25 cellular contexts compared by ENCODE assay signal in the genomic region with DNA sequence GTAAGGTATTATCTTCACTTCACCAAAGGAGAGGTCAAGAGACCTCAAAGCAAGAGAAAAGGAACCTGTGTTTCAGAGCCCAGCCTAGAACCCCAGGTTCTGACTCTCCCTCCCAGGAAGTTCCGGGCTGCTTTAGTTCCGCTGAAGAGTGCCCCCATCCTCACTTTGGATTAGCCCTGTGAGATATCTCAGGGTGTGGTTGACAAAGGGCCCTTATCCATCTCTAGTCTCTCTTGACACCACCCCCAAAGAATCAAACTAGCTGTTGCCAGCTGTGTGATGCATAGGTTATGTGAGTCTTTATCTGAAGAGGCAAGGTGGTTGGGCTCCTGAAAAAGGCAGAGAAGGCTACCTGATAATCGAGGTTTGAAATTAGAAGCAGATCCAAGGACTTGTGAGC. TPM values are rescaled to one million over a fixed set of nuclear protein-coding genes. Genes with fewer than 3 reads are reported as not detected.
"Had no signal": no experiment of that assay in that cellular context is flagged by ENCODE, and none has a peak within 500 bp of the region (broad histone marks: within the 10 kb centered on the region; RNA-seq: fewer than 3 reads in every experiment).

No MANE protein-coding gene starts in this region.

- H3K9me3 Mint-ChIP-seq: activated naive CD4-positive, alpha-beta T cell treated with anti-CD3 and anti-CD28 coated beads, Interleukin-2, amount 50 U/mL, for 24 hours; T-cell had no signal

- H3K27ac Mint-ChIP-seq: activated CD8-positive, alpha-beta T cell treated with anti-CD3 and anti-CD28 coated beads, Interleukin-2, amount 10 ng/mL, durations not matched to agents 7 days and 5 days; activated naive CD4-positive, alpha-beta T cell treated with anti-CD3 and anti-CD28 coated beads, Interleukin-2, amount 50 U/mL, for 24 hours had no signal

- H3K4me1 Mint-ChIP-seq: activated naive CD4-positive, alpha-beta T cell treated with anti-CD3 and anti-CD28 coated beads, Interleukin-2, amount 50 U/mL, for 24 hours had no signal

- ATAC-seq: activated CD4-positive, CD25-positive, alpha-beta regulatory T cell treated with anti-CD3 and anti-CD28 coated beads, Interleukin-2, amount 50 U/mL, for 24 hours; activated CD8-positive, alpha-beta T cell treated with anti-CD3 and anti-CD28 coated beads, Interleukin-2, amount 10 ng/mL, durations not matched to agents 7 days and 5 days; T-cell had no signal

- H3K4me3 Mint-ChIP-seq: activated CD8-positive, alpha-beta T cell treated with anti-CD3 and anti-CD28 coated beads, Interleukin-2, amount 10 ng/mL, durations not matched to agents 7 days and 5 days; activated naive CD4-positive, alpha-beta T cell treated with anti-CD3 and anti-CD28 coated beads, Interleukin-2, amount 50 U/mL, for 24 hours; T-cell had no signal

- DNase-seq: activated CD4-positive, alpha-beta T cell treated with anti-CD3 and anti-CD28 coated beads for 4 hours; activated CD4-positive, alpha-beta T cell treated with anti-CD3 and anti-CD28 coated beads, Interleukin-2, amount 50 U/mL, for 4 hours; activated CD8-positive, alpha-beta memory T cell treated with anti-CD3 and anti-CD28 coated beads, Interleukin-2, amount 50 U/mL, for 48 hours; activated CD8-positive, alpha-beta T cell treated with anti-CD3 and anti-CD28 coated beads, Interleukin-2, amount 10 ng/mL, durations not matched to agents 7 days and 5 days; activated naive CD4-positive, alpha-beta T cell; activated T-cell treated with anti-CD3 and anti-CD28 coated beads, Interleukin-2, amount 50 U/mL, for 1 hour; aorta; KG1; NCI-H1092; NCI-H1417; NCI-H2029; NCI-H2107; NCI-H2171 treated with DMSO at 0.1 percent for 48 hours; NCI-H226; NCI-H526 treated with DMSO at 0.1 percent for 48 hours; T-cell; T-helper 2 cell; T1000 had no signal

- H3K27me3 Mint-ChIP-seq: activated naive CD4-positive, alpha-beta T cell treated with anti-CD3 and anti-CD28 coated beads, Interleukin-2, amount 50 U/mL, for 24 hours; T-cell had no signal

RNA-seq across cellular contexts. Expression of a gene that starts 52.7 kb away (rescaled TPM):
- total RNA-seq: activated CD8-positive, alpha-beta T cell treated with anti-CD3 and anti-CD28 coated beads, Interleukin-2, amount 10 ng/mL, durations not matched to agents 7 days and 5 days; IMR-90; LHCN-M2; NCI-H460; OCI-LY7; RPMI7951 had no signal
